Comparison of ENCODE assay signal across 16 cellular contexts in genomic region chr22:41876675-41877074, GRCh38. TPM values are rescaled to one million over a fixed set of nuclear protein-coding genes. Genes with fewer than 3 reads are reported as not detected.
"Had no signal": no experiment of that assay in that cellular context is flagged by ENCODE, and none has a peak within 500 bp of the region (broad histone marks: within the 10 kb centered on the region; RNA-seq: fewer than 3 reads in every experiment).

No MANE protein-coding gene starts in this region.

- H3K27me3 Mint-ChIP-seq: central memory CD8-positive, alpha-beta T cell; natural killer cell treated with Interleukin-12 subunit alpha and Interleukin-12 subunit beta and Interleukin-15 and Interleukin-18, amount 100 ng/mL, for 72 hours; T-cell had no signal

- H3K4me3 Mint-ChIP-seq: central memory CD8-positive, alpha-beta T cell; natural killer cell treated with Interleukin-12 subunit alpha and Interleukin-12 subunit beta and Interleukin-15 and Interleukin-18, amount 100 ng/mL, for 72 hours; T-cell had no signal

- DNase-seq: activated CD4-positive, alpha-beta T cell treated with anti-CD3 and anti-CD28 coated beads, Interleukin-2, amount 50 U/mL, for 48 hours; colonic mucosa; erythroblast; hypothalamus; islet precursor cell; left colon; lower lobe of right lung; SHP77 treated with DMSO at 0.1 percent for 48 hours; stimulated activated CD4-positive, alpha-beta T cell treated with anti-CD3 and anti-CD28 coated beads, Interleukin-4, amount 100 ng/mL, for 1 hour; T-cell had no signal

- H3K9me3 Mint-ChIP-seq: central memory CD8-positive, alpha-beta T cell; natural killer cell treated with Interleukin-12 subunit alpha and Interleukin-12 subunit beta and Interleukin-15 and Interleukin-18, amount 100 ng/mL, for 72 hours; T-cell had no signal

RNA-seq across cellular contexts. Expression of gene SHISA8, which starts 38.2 kb away (rescaled TPM):
- total RNA-seq: ascending aorta; colonic mucosa; frontal cortex; left colon; lower lobe of right lung; natural killer cell treated with Interleukin-12 subunit alpha and Interleukin-12 subunit beta and Interleukin-15 and Interleukin-18, amount 100 ng/mL, for 72 hours; smooth muscle cell; ureter had no signal

RNA-seq across cellular contexts. Expression of gene TNFRSF13C, which starts 49.9 kb away (rescaled TPM):
- total RNA-seq: ascending aorta, smooth muscle cell had no signal
